Comparison of ENCODE assay signal across 21 cellular contexts in genomic region chr17:7389924-7390910, GRCh38. TPM values are rescaled to one million over a fixed set of nuclear protein-coding genes. Genes with fewer than 3 reads are reported as not detected.
A peak's percentile ranks its signal among the peaks of the same experiment; 100 is the strongest.
DNase-seq lines count a peak whose midpoint lies in the region; ATAC-seq and TF ChIP-seq lines count a peak whose summit lies in the region.
"Had no signal": no experiment of that assay in that cellular context is flagged by ENCODE, and none has a peak within 500 bp of the region (broad histone marks: within the 10 kb centered on the region; RNA-seq: fewer than 3 reads in every experiment).

No MANE protein-coding gene starts in this region.

- in situ Hi-C loops in Panc1 (cut with HindIII; ENCODE audit: low pct_unique_long_range_greater_than_20kb, low sequenced_read_pairs) = no loop called here

- H3K27ac ChIP-seq in Panc1 (ENCODE audit: low read length) (no peak overlapping the region), osteoblast (ENCODE audit: low read depth, low read length) (no peak overlapping the region)
- H3K27ac ChIP-seq: C4-2B, PC-9 had no signal

- no peak for DNase-seq in activated T-cell treated with anti-CD3 and anti-CD28 coated beads, Interleukin-2, amount 50 U/mL, for 24 hours
- DNase-seq in activated T-cell treated with anti-CD3 and anti-CD28 coated beads, Interleukin-2, amount 50 U/mL, for 1 hour = no peak
- DNase-seq in Panc1 (ENCODE audit: low read depth, low spot score) = no peak
- no peak for DNase-seq in effector memory CD8-positive, alpha-beta T cell
- peak; percentile 55 for DNase-seq in osteoblast (ENCODE audit: insufficient read length, low spot score, missing footprints)
- DNase-seq in SHP77 treated with DMSO at 0.1 percent for 48 hours (lab: John Stamatoyannopoulos, UW) = no peak
- no peak for DNase-seq in NCI-H1930 (lab: John Stamatoyannopoulos, UW)
- no peak for DNase-seq in activated CD4-positive, alpha-beta T cell treated with anti-CD3 and anti-CD28 coated beads, Interleukin-2, amount 50 U/mL, for 1 hour
- DNase-seq: AML-193, DMS 273 treated with DMSO at 0.1 percent for 48 hours, DND-41, NCI-H1105 treated with DMSO at 0.1 percent for 48 hours, NCI-H1694, NCI-H2107, NCI-H510A, NCI-H82, PC-9 had no signal

- TF ChIP-seq CTCF in Panc1 (IDR thresholded peaks at IDR 0.05) (no peak), osteoblast (IDR thresholded peaks at IDR 0.05; ENCODE audit: extremely low read depth, low read depth, low read length) (no peak)

- H3K36me3 Mint-ChIP-seq in activated T-cell treated with anti-CD3 and anti-CD28 coated beads, Interleukin-2, amount 50 U/mL, for 24 hours (ENCODE audit: low read depth) = peaks cover 71% of the 10 kb centered on the region
- H3K36me3 Mint-ChIP-seq in effector memory CD8-positive, alpha-beta T cell (ENCODE audit: insufficient read depth) = peaks cover 29% of the 10 kb centered on the region

- no peaks in the 10 kb centered on the region for H3K9me3 Mint-ChIP-seq in activated T-cell treated with anti-CD3 and anti-CD28 coated beads, Interleukin-2, amount 50 U/mL, for 24 hours
- H3K9me3 Mint-ChIP-seq in effector memory CD8-positive, alpha-beta T cell = no peaks in the 10 kb centered on the region

- H3K4me3 ChIP-seq in Panc1 (ENCODE audit: low read depth in 2 of 2, low read length in 2 of 2) (no peak overlapping the region), osteoblast (ENCODE audit: insufficient read depth, low read length) (no peak overlapping the region)
- H3K4me3 ChIP-seq: K562, PC-9 had no signal

- ATAC-seq in Panc1 = no peak
- ATAC-seq in effector memory CD8-positive, alpha-beta T cell (replicated peaks) = no peak
- ATAC-seq: K562 had no signal

- H3K9me3 ChIP-seq in Panc1 (ENCODE audit: control insufficient read depth, insufficient read depth, low read depth, low read length) = no peaks in the 10 kb centered on the region
- no peaks in the 10 kb centered on the region for H3K9me3 ChIP-seq in osteoblast (ENCODE audit: low read depth, low read length)

- peaks cover 2% of the 10 kb centered on the region for H4K20me1 ChIP-seq in osteoblast (ENCODE audit: insufficient read depth, low read length)

- CTCF ChIA-PET in Panc1 (lab: Charles Lee) = no interaction called here

- no peak overlapping the region for H2AFZ ChIP-seq in osteoblast (ENCODE audit: low read length)
- H2AFZ ChIP-seq: PC-9 had no signal

- H3K27me3 ChIP-seq in Panc1 (ENCODE audit: control insufficient read depth, insufficient read depth, low read length) (no peaks in the 10 kb centered on the region), osteoblast (ENCODE audit: insufficient read depth, low read length) (no peaks in the 10 kb centered on the region)

- peak overlapping the region; percentile 4 for H3K27ac Mint-ChIP-seq in activated T-cell treated with anti-CD3 and anti-CD28 coated beads, Interleukin-2, amount 50 U/mL, for 24 hours
- peak overlapping the region; percentile 39 to 71 for H3K27ac Mint-ChIP-seq in effector memory CD8-positive, alpha-beta T cell

- H3K36me3 ChIP-seq in Panc1 (ENCODE audit: control insufficient read depth, insufficient read depth, low read length) (no peaks in the 10 kb centered on the region), osteoblast (ENCODE audit: insufficient read depth, low read length) (peaks cover 37% of the 10 kb centered on the region)

- H3K4me1 Mint-ChIP-seq in activated T-cell treated with anti-CD3 and anti-CD28 coated beads, Interleukin-2, amount 50 U/mL, for 24 hours (ENCODE audit: low read depth) = peaks cover 31% of the 10 kb centered on the region
- H3K4me1 Mint-ChIP-seq in effector memory CD8-positive, alpha-beta T cell (ENCODE audit: low read depth in 2 of 2) = peaks cover 22 to 24% of the 10 kb centered on the region in 2 donors

- TSS peak; percentile 76 for BruUV-seq in Panc1 (replicated peaks; lab: Mats Ljungman, UMichigan)

- no peak overlapping the region for H3K4me2 ChIP-seq in osteoblast (ENCODE audit: insufficient read depth, low read length)
- H3K4me2 ChIP-seq: PC-9 had no signal

- POLR2A ChIA-PET in Panc1 (lab: Charles Lee) = no interaction called here

- peaks cover 7% of the 10 kb centered on the region for H3K79me2 ChIP-seq in osteoblast (ENCODE audit: insufficient read depth, low read length)

- no peaks in the 10 kb centered on the region for H3K27me3 Mint-ChIP-seq in activated T-cell treated with anti-CD3 and anti-CD28 coated beads, Interleukin-2, amount 50 U/mL, for 24 hours
- no peaks in the 10 kb centered on the region for H3K27me3 Mint-ChIP-seq in effector memory CD8-positive, alpha-beta T cell

- no peak overlapping the region for H3K4me3 Mint-ChIP-seq in activated T-cell treated with anti-CD3 and anti-CD28 coated beads, Interleukin-2, amount 50 U/mL, for 24 hours
- no peak overlapping the region for H3K4me3 Mint-ChIP-seq in effector memory CD8-positive, alpha-beta T cell

- H3K4me1 ChIP-seq in Panc1 (ENCODE audit: control insufficient read depth, insufficient read depth, low read length) (no peaks in the 10 kb centered on the region), osteoblast (ENCODE audit: insufficient read depth, low read length) (peaks cover 11% of the 10 kb centered on the region)

- intact Hi-C loops in Panc1 (cut with micrococcal nuclease; ENCODE audit: unreplicated experiment) = no loop called here

RNA-seq across cellular contexts. Expression of gene PLSCR3, which starts 4.1 kb away (rescaled TPM):
- 32.0 TPM for total RNA-seq in Panc1 (2021; ENCODE audit: unreplicated experiment)
- polyA plus RNA-seq in Panc1 (2012; ENCODE audit: insufficient read length) = 68.3 TPM
- total RNA-seq in osteoblast = 19.4 and 27.9 TPM in 2 replicates

RNA-seq across cellular contexts. Expression of gene TNK1, which starts 9.3 kb away (rescaled TPM):
- total RNA-seq in Panc1 (2021; ENCODE audit: unreplicated experiment) = 6.2 TPM
- 7.2 TPM for polyA plus RNA-seq in Panc1 (2012; ENCODE audit: insufficient read length)
- 0.36 TPM in 1 of 2 replicates, not detected in the other for total RNA-seq in osteoblast
- total RNA-seq: G401 had no signal

RNA-seq across cellular contexts. Expression of gene TMEM256, which starts 13.7 kb away (rescaled TPM):
- total RNA-seq in Panc1 (2021; ENCODE audit: unreplicated experiment) (35.8 TPM), osteoblast (59.4 and 84.6 TPM in 2 replicates)
- 35.1 TPM for polyA plus RNA-seq in Panc1 (2012; ENCODE audit: insufficient read length)

RNA-seq across cellular contexts. Expression of gene NLGN2, which starts 17.4 kb away (rescaled TPM):
- total RNA-seq in Panc1 (2021; ENCODE audit: unreplicated experiment) = 33.6 TPM
- polyA plus RNA-seq in Panc1 (2012; ENCODE audit: insufficient read length) = 42.7 TPM
- 5.3 and 5.8 TPM in 2 replicates for total RNA-seq in osteoblast

RNA-seq across cellular contexts. Expression of gene SPEM1, which starts 29.9 kb away (rescaled TPM):
- total RNA-seq in Panc1 (2021; ENCODE audit: unreplicated experiment) (not detected), osteoblast (not detected in 2 replicates)
- not detected for polyA plus RNA-seq in Panc1 (2012; ENCODE audit: insufficient read length)
- total RNA-seq: G401, K562, SK-MEL-5 had no signal
- polyA plus RNA-seq: K562 had no signal
